ENCODE assay signal across 8 cellular contexts in the genomic region with DNA sequence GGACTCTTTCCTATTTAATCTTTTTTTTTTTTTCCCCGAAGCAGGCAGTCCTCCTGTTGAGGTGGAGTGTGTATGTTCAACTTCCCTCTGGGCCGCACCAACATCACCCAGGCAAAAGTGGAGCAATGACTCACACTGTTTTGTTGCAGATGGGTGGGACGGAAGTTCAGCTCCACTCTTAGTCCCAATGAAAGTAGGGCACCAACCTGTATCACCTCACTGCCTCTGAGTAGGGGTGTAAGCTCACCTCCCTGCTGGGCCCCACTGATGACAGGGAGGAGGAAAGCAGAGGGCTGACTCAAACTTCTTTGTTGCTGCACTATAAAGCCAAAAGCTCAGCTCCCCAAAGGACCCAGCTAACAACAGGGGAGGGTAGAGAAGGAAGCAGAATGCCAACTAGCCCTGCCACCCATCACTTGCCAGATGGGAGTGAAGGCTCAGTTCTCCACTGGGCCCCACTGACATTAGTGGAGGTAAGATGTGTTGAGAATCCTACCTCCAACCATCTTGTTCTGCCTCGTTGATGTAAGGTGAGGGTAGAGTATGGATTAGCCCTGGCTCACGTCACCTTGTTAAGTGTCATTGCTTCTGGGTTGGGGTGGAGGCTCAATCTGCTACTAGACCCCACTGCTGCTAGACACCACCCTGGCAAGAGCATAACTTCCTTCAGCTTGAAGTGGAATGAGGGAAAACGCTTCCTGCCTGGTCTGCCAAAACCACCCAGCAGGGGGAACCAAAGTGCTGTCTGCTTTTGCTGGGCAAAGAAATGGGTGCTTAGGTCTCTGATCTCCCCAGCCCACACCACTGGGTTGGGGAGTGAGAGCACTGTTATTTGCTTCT. TPM values are rescaled to one million over a fixed set of nuclear protein-coding genes. Genes with fewer than 3 reads are reported as not detected.
DNase-seq lines count a peak whose midpoint lies in the region; ATAC-seq, FAIRE-seq and TF ChIP-seq lines count a peak whose summit lies in the region.

No MANE protein-coding gene starts in this region.

- no peak overlapping the region for H3K4me2 ChIP-seq in endothelial cell of umbilical vein (ENCODE audit: insufficient read depth, low read length)

- CTCF ChIA-PET in BJ (lab: Yijun Ruan, JAX) (interaction anchor here (0.6 to 2.2 kb wide), 11 partner anchors 15 to 268 kb away, joined by 3 to 12 read pairs (median 3); no protein-coding TSS in a partner anchor), endothelial cell of umbilical vein (lab: Charles Lee) (interaction anchor here (0.6 to 2.5 kb wide), 22 partner anchors 8 to 1473 kb away, joined by 3 to 14 read pairs (median 3); no protein-coding TSS in a partner anchor)
- CTCF ChIA-PET in activated CD4-positive, alpha-beta memory T cell treated with anti-CD3 and anti-CD28 coated beads, Interleukin-2, amount 10 ng/mL, durations not matched to agents 7 days and 5 days (lab: Charles Lee), result interaction anchor here (0.7 to 2.9 kb wide), 14 partner anchors 8 to 278 kb away, joined by 3 to 32 read pairs (median 3); no protein-coding TSS in a partner anchor

- peaks cover 16% of the 10 kb centered on the region for H3K36me3 Mint-ChIP-seq in activated CD4-positive, alpha-beta memory T cell treated with anti-CD3 and anti-CD28 coated beads, Interleukin-2, amount 10 ng/mL, durations not matched to agents 7 days and 5 days (ENCODE audit: low read depth)
- H3K36me3 Mint-ChIP-seq in natural killer cell, result no peaks in the 10 kb centered on the region

- no peaks in the 10 kb centered on the region for H3K9me3 Mint-ChIP-seq in activated CD4-positive, alpha-beta memory T cell treated with anti-CD3 and anti-CD28 coated beads, Interleukin-2, amount 10 ng/mL, durations not matched to agents 7 days and 5 days
- H3K9me3 Mint-ChIP-seq in natural killer cell, result no peaks in the 10 kb centered on the region

- H3K9me1 ChIP-seq in endothelial cell of umbilical vein (replicated peaks; ENCODE audit: control insufficient read depth, extremely low read depth, insufficient read depth, low read length), result no peaks in the 10 kb centered on the region

- no peak overlapping the region for H3K4me3 Mint-ChIP-seq in activated CD4-positive, alpha-beta memory T cell treated with anti-CD3 and anti-CD28 coated beads, Interleukin-2, amount 10 ng/mL, durations not matched to agents 7 days and 5 days
- H3K4me3 Mint-ChIP-seq in natural killer cell, result no peak overlapping the region

- TF ChIP-seq POLR2A in endothelial cell of umbilical vein (IDR thresholded peaks at IDR 0.05; ENCODE audit: low read depth, low read length), result no peak

- no peaks in the 10 kb centered on the region for H3K4me1 ChIP-seq in endothelial cell of umbilical vein (ENCODE audit: control insufficient read depth, extremely low read depth, insufficient read depth, low read length)
- H3K4me1 ChIP-seq in upper lobe of right lung, result no peaks in the 10 kb centered on the region

- no peaks in the 10 kb centered on the region for H3K27me3 Mint-ChIP-seq in activated CD4-positive, alpha-beta memory T cell treated with anti-CD3 and anti-CD28 coated beads, Interleukin-2, amount 10 ng/mL, durations not matched to agents 7 days and 5 days
- no peaks in the 10 kb centered on the region for H3K27me3 Mint-ChIP-seq in natural killer cell (ENCODE audit: low read depth in 2 of 2)

- no peak overlapping the region for H2AFZ ChIP-seq in endothelial cell of umbilical vein (ENCODE audit: low read depth, low read length)

- no peaks in the 10 kb centered on the region for H4K20me1 ChIP-seq in endothelial cell of umbilical vein (replicated peaks; ENCODE audit: control insufficient read depth, extremely low read depth, insufficient read depth, low read length)

- H3K36me3 ChIP-seq in BJ (ENCODE audit: control insufficient read depth, insufficient read depth, low read length) (no peaks in the 10 kb centered on the region), endothelial cell of umbilical vein (ENCODE audit: control insufficient read depth in 2 of 2, extremely low read depth in 1 of 2, insufficient read depth in 2 of 2, low read length in 2 of 2) (no peaks in the 10 kb centered on the region), upper lobe of right lung (no peaks in the 10 kb centered on the region)

- BruUV-seq in endothelial cell of umbilical vein (replicated peaks; lab: Mats Ljungman, UMichigan), result no TSS peak

- no peak overlapping the region for H3K4me3 ChIP-seq in BJ (ENCODE audit: low read depth, low read length)
- H3K4me3 ChIP-seq in endothelial cell of umbilical vein (replicated peaks in 1 of 3; ENCODE audit: insufficient read depth in 1 of 3, low read depth in 1 of 3, low read length in 3 of 3), result no peak overlapping the region
- no peak overlapping the region for H3K4me3 ChIP-seq in upper lobe of right lung

- ATAC-seq in GM19438 (IDR thresholded peaks at IDR 0.05; ENCODE audit: low read depth, unreplicated experiment) (peak; percentile 76), natural killer cell (peak; percentile 81 to 87 (median 82)), upper lobe of right lung (peak; percentile 95), GM18861 (IDR thresholded peaks at IDR 0.05; ENCODE audit: unreplicated experiment) (no peak)

- intact Hi-C loops in endothelial cell of umbilical vein (cut with micrococcal nuclease) (loop anchor here (1.0 kb wide), 2 partner anchors 190 to 275 kb away; no protein-coding TSS in a partner anchor), natural killer cell (cut with micrococcal nuclease) (loop anchor here (1.0 to 2.0 kb wide), 2 partner anchors 76 to 190 kb away; no protein-coding TSS in a partner anchor), upper lobe of right lung (cut with DNase I) (no loop called here)

- peaks cover 51% of the 10 kb centered on the region for H3K4me1 Mint-ChIP-seq in activated CD4-positive, alpha-beta memory T cell treated with anti-CD3 and anti-CD28 coated beads, Interleukin-2, amount 10 ng/mL, durations not matched to agents 7 days and 5 days
- peaks cover 19 to 40% of the 10 kb centered on the region in 2 donors for H3K4me1 Mint-ChIP-seq in natural killer cell

- peak; percentile 69 for TF ChIP-seq CTCF in BJ (IDR thresholded peaks at IDR 0.05; ENCODE audit: insufficient read depth, low read depth, low read length)
- peak; percentile 55 to 67 for TF ChIP-seq CTCF in endothelial cell of umbilical vein (IDR thresholded peaks at IDR 0.05; ENCODE audit: extremely low read depth in 1 of 2, insufficient read depth in 1 of 2, low read depth in 1 of 2, low read length in 2 of 2)
- TF ChIP-seq CTCF in natural killer cell (IDR thresholded peaks at IDR 0.05), result peak; percentile 58
- TF ChIP-seq CTCF in upper lobe of right lung (IDR thresholded peaks at IDR 0.05), result peak; percentile 62

- H3K79me2 ChIP-seq in endothelial cell of umbilical vein (ENCODE audit: control insufficient read depth, insufficient read depth, low read length), result peaks cover 8% of the 10 kb centered on the region

- DNase-seq in BJ (ENCODE audit: low read depth), result no peak
- peak; percentile 7 for DNase-seq in NCI-H1048 (lab: John Stamatoyannopoulos, UW)
- DNase-seq in activated CD4-positive, alpha-beta memory T cell treated with anti-CD3 and anti-CD28 coated beads, Interleukin-2, amount 10 ng/mL, durations not matched to agents 7 days and 5 days, result peak; percentile 71
- peak; percentile 61 for DNase-seq in endothelial cell of umbilical vein (ENCODE audit: low read depth, low spot score)
- peak; percentile 66 for DNase-seq in natural killer cell
- peak; percentile 67 for DNase-seq in upper lobe of right lung

- H3K27ac Mint-ChIP-seq in activated CD4-positive, alpha-beta memory T cell treated with anti-CD3 and anti-CD28 coated beads, Interleukin-2, amount 10 ng/mL, durations not matched to agents 7 days and 5 days, result peak overlapping the region; percentile 90
- peak overlapping the region; percentile 30 to 81 for H3K27ac Mint-ChIP-seq in natural killer cell

- dilution Hi-C loops in endothelial cell of umbilical vein (cut with MboI; ENCODE audit: extremely low pct_ligation_motif_present, low sequenced_read_pairs), result no loop called here

- no peak overlapping the region for H3K27ac ChIP-seq in endothelial cell of umbilical vein (ENCODE audit: insufficient read depth, low read depth, low read length)
- no peak overlapping the region for H3K27ac ChIP-seq in upper lobe of right lung

- H3K9ac ChIP-seq in endothelial cell of umbilical vein (replicated peaks; ENCODE audit: extremely low read depth, insufficient read depth, low read length), result no peak overlapping the region

- H3K9me3 ChIP-seq in endothelial cell of umbilical vein (replicated peaks; ENCODE audit: control insufficient read depth, insufficient read depth, low read length), result no peaks in the 10 kb centered on the region
- no peaks in the 10 kb centered on the region for H3K9me3 ChIP-seq in upper lobe of right lung

- FAIRE-seq in endothelial cell of umbilical vein (lab: Jason Lieb, UNC), result peak; percentile 71

- POLR2A ChIA-PET in BJ (lab: Charles Lee), result no interaction called here
- POLR2A ChIA-PET in activated CD4-positive, alpha-beta memory T cell treated with anti-CD3 and anti-CD28 coated beads, Interleukin-2, amount 10 ng/mL, durations not matched to agents 7 days and 5 days (lab: Charles Lee), result interaction anchor here (0.7 to 2.9 kb wide), 6 partner anchors 11 to 278 kb away, joined by 3 to 19 read pairs (median 6); a partner anchor contains a TSS
- POLR2A ChIA-PET in endothelial cell of umbilical vein (lab: Charles Lee), result no interaction called here

- H3K27me3 ChIP-seq in BJ (ENCODE audit: control insufficient read depth, insufficient read depth, low read length) (no peaks in the 10 kb centered on the region), endothelial cell of umbilical vein (ENCODE audit: control insufficient read depth in 2 of 2, insufficient read depth in 2 of 2, low read length in 2 of 2) (no peaks in the 10 kb centered on the region), upper lobe of right lung (no peaks in the 10 kb centered on the region)

RNA-seq across cellular contexts. Expression of a gene that starts 14.1 kb away (rescaled TPM):
- polyA plus RNA-seq in BJ (2011; rRNA removed) (15.4 and 28.0 TPM in 2 replicates), endothelial cell of umbilical vein (24.4 and 27.7 TPM in 2 replicates)
- polyA minus RNA-seq in BJ (2011; rRNA and poly(A)+ RNA removed), result 22.5 and 24.2 TPM in 2 replicates
- total RNA-seq in activated CD4-positive, alpha-beta memory T cell treated with anti-CD3 and anti-CD28 coated beads, Interleukin-2, amount 10 ng/mL, durations not matched to agents 7 days and 5 days, result 10 to 100 TPM; 76.6 to 78.0 TPM
- total RNA-seq in endothelial cell of umbilical vein (61.6 and 63.6 TPM in 2 replicates), natural killer cell (10 to 100 TPM; 62.1 to 82.9 (median 79.4) TPM), upper lobe of right lung (70.5 TPM)
- 31.2 and 35.5 TPM in 2 replicates for polyA plus RNA-seq in endothelial cell of umbilical vein (2011; cell fraction: cytosol; rRNA removed)
- polyA plus RNA-seq in endothelial cell of umbilical vein (2011; cell fraction: nucleus; rRNA removed), result 32.1 and 40.2 TPM in 2 replicates
- 57.6 and 68.6 TPM in 2 replicates for polyA plus RNA-seq in endothelial cell of umbilical vein (2012)
- polyA minus RNA-seq in endothelial cell of umbilical vein, result 90.1 and 96.1 TPM in 2 replicates
- 51.0 TPM for polyA minus RNA-seq in endothelial cell of umbilical vein (2011; cell fraction: cytosol; rRNA and poly(A)+ RNA removed)
- 30.3 and 38.4 TPM in 2 replicates for polyA minus RNA-seq in endothelial cell of umbilical vein (2011; cell fraction: nucleus; rRNA and poly(A)+ RNA removed)
